ENCODE assay signal across 8 cellular contexts in genomic region chr1:61083799-61084385, GRCh38. TPM values are rescaled to one million over a fixed set of nuclear protein-coding genes. Genes with fewer than 3 reads are reported as not detected.
DNase-seq lines count a peak whose midpoint lies in the region; ATAC-seq and TF ChIP-seq lines count a peak whose summit lies in the region.

No MANE protein-coding gene starts in this region.

- H3K9me3 ChIP-seq in DOHH2 (ENCODE audit: control insufficient read depth, insufficient read depth, low read length) (no peaks in the 10 kb centered on the region), SU-DHL-6 (ENCODE audit: insufficient read depth, low read length) (no peaks in the 10 kb centered on the region), prostate gland (no peaks in the 10 kb centered on the region)

- H4K20me1 ChIP-seq in DOHH2 (ENCODE audit: control insufficient read depth, insufficient read depth, low read depth, low read length) (no peaks in the 10 kb centered on the region), SU-DHL-6 (ENCODE audit: low read depth, low read length) (peaks cover 20% of the 10 kb centered on the region; the same call in 1 of the 2 replicates)

- intact Hi-C loops in prostate gland (cut with DNase I), result loop anchor here (5.0 to 10.0 kb wide), 2 partner anchors 98 to 371 kb away; no protein-coding TSS in a partner anchor

- H3K36me3 ChIP-seq in DOHH2 (ENCODE audit: control insufficient read depth, low read length) (peaks cover 15% of the 10 kb centered on the region), SU-DHL-6 (ENCODE audit: low read length) (peaks cover 3% of the 10 kb centered on the region; the same call in 1 of the 2 replicates), prostate gland (peaks cover 0 to 6% of the 10 kb centered on the region in 2 donors)

- DNase-seq in fibroblast of villous mesenchyme (ENCODE audit: low read depth) (peak; percentile 34), prostate gland (ENCODE audit: low spot score) (no peak), iPS-NIHi11 (ENCODE audit: low spot score) (no peak)
- no peak for DNase-seq in effector CD8-positive, alpha-beta T cell (lab: John Stamatoyannopoulos, UW)
- no peak for DNase-seq in stimulated activated CD8-positive, alpha-beta memory T cell treated with anti-CD3 and anti-CD28 coated beads, Interleukin-4, amount 100 ng/mL, for 48 hours

- no peak for ATAC-seq in HG03045 (IDR thresholded peaks at IDR 0.05; ENCODE audit: unreplicated experiment)

- 4% methylated on average over 19 of the region's 19 CpGs for WGBS in prostate gland

- H2AFZ ChIP-seq in SU-DHL-6 (ENCODE audit: low read depth, low read length, severe bottlenecking), result no peak overlapping the region

- H3K4me2 ChIP-seq in DOHH2 (ENCODE audit: low read length) (peak overlapping the region; percentile 75), SU-DHL-6 (ENCODE audit: low read depth, low read length, poor library complexity, severe bottlenecking) (peak overlapping the region; percentile 67)

- peak overlapping the region; percentile 92 for H3K4me3 ChIP-seq in DOHH2 (ENCODE audit: low read length)
- peak overlapping the region; percentile 72 for H3K4me3 ChIP-seq in SU-DHL-6 (ENCODE audit: insufficient read depth, low read length, poor library complexity, severe bottlenecking)
- H3K4me3 ChIP-seq in fibroblast of villous mesenchyme (ENCODE audit: low read depth, low read length), result peak overlapping the region; percentile 80
- H3K4me3 ChIP-seq in prostate gland, result peak overlapping the region; percentile 89 to 91

- H3F3A ChIP-seq in DOHH2 (ENCODE audit: control insufficient read depth, insufficient read depth) (peaks cover 26% of the 10 kb centered on the region), SU-DHL-6 (ENCODE audit: insufficient read depth) (peaks cover 34% of the 10 kb centered on the region)

- H3K79me2 ChIP-seq in DOHH2 (ENCODE audit: control insufficient read depth, low read length) (peaks cover 66% of the 10 kb centered on the region), SU-DHL-6 (ENCODE audit: insufficient read depth, low read length) (no peaks in the 10 kb centered on the region; the same call in 1 of the 2 replicates)

- H3K9ac ChIP-seq in SU-DHL-6 (ENCODE audit: low read length), result peak overlapping the region; percentile 70

- H3K27ac ChIP-seq in DOHH2 (ENCODE audit: low read depth, low read length), result no peak overlapping the region
- no peak overlapping the region for H3K27ac ChIP-seq in SU-DHL-6 (ENCODE audit: low read depth, low read length)
- peak overlapping the region; percentile 89 to 97 for H3K27ac ChIP-seq in prostate gland

- H3K4me1 ChIP-seq in DOHH2 (ENCODE audit: control insufficient read depth, low read length) (peaks cover 47% of the 10 kb centered on the region), prostate gland (replicated peaks) (peaks cover 8% of the 10 kb centered on the region)

- H3K27me3 ChIP-seq in DOHH2 (ENCODE audit: control insufficient read depth, low read length), result no peaks in the 10 kb centered on the region
- no peaks in the 10 kb centered on the region for H3K27me3 ChIP-seq in SU-DHL-6 (ENCODE audit: low read length)
- no peaks in the 10 kb centered on the region for H3K27me3 ChIP-seq in prostate gland (replicated peaks; ENCODE audit: insufficient read depth)

- TF ChIP-seq POLR2A in prostate gland (IDR thresholded peaks at IDR 0.05), result no peak

- no peaks in the 10 kb centered on the region for H3K9me2 ChIP-seq in DOHH2 (replicated peaks; ENCODE audit: control insufficient read depth, low read length)
- no peaks in the 10 kb centered on the region for H3K9me2 ChIP-seq in SU-DHL-6 (replicated peaks; ENCODE audit: insufficient read depth, low read length)

- TF ChIP-seq CTCF in DOHH2 (IDR thresholded peaks at IDR 0.05; ENCODE audit: low read depth, low read length, poor library complexity, severe bottlenecking) (no peak), SU-DHL-6 (IDR thresholded peaks at IDR 0.05; ENCODE audit: insufficient read depth, low read length, poor library complexity, severe bottlenecking) (no peak), fibroblast of villous mesenchyme (IDR thresholded peaks at IDR 0.05; ENCODE audit: insufficient read depth, low read depth, low read length) (no peak), prostate gland (IDR thresholded peaks at IDR 0.05) (no peak)

RNA-seq across cellular contexts. Expression of gene NFIA, which starts 1.5 kb away (rescaled TPM):
- total RNA-seq in fibroblast of villous mesenchyme (4.8 and 10.4 TPM in 2 replicates), prostate gland (10 to 100 TPM; 61.4 to 86.3 TPM)

Comparison
In these comparisons a context has a peak if more than half of its experiments do, and no peak if none do; other contexts are left out.
1. H3K27ac ChIP-seq: peak in prostate gland (2 of 2); none in DOHH2 (single experiment) and SU-DHL-6 (single experiment).
2. Peak in every context shown above with its lines, with median percentiles within 50 percentile points of each other: H3K4me3 ChIP-seq.